9 cellular contexts compared by ENCODE assay signal in the genomic region with DNA sequence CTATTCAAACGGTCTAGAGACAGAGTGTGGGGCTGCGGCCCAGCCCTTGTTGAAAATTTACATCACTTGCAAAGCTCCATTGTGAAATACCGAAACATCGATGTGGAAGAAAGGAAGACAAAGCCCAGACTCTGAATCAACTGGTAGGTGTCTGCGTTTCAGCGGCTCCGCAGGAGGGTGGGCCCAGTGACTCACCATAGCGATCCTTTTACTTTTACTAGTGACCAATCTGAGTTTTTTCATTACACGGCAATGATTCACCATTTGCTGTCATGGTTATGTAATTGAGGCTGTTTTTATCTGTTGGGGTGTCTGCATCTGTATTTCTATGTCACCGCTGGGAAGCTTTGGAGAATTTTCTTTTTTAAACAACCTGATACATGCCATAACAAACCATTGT.
DNase-seq lines count a peak whose midpoint lies in the region; ATAC-seq, FAIRE-seq and TF ChIP-seq lines count a peak whose summit lies in the region.
"Had no signal": no experiment of that assay in that cellular context is flagged by ENCODE, and none has a peak within 500 bp of the region (broad histone marks: within the 10 kb centered on the region; RNA-seq: fewer than 3 reads in every experiment).

No MANE protein-coding gene starts in this region.

- FAIRE-seq in bronchial epithelial cell (lab: Jason Lieb, UNC) (peak; percentile 98), D721Med (lab: Jason Lieb, UNC) (no peak)

- TF ChIP-seq POLR2A in NB4 (IDR thresholded peaks at IDR 0.05; ENCODE audit: extremely low read depth, insufficient read length), result no peak

- no peak overlapping the region for H3K4me3 ChIP-seq in NB4 (ENCODE audit: low read depth, low read length)
- H3K4me3 ChIP-seq in bronchial epithelial cell (ENCODE audit: low read depth, low read length), result no peak overlapping the region

- peak; percentile 18 for DNase-seq in H4 (ENCODE audit: low spot score)
- DNase-seq in NB4 (ENCODE audit: low read depth), result peak; percentile 96
- DNase-seq in bronchial epithelial cell (ENCODE audit: low read depth), result peak; percentile 99
- DNase-seq in renal cortical epithelial cell (ENCODE audit: low read depth), result peak; percentile 81
- no peak for DNase-seq in DMS114 treated with DMSO at 0.1 percent for 48 hours (lab: John Stamatoyannopoulos, UW; ENCODE audit: unreplicated experiment)
- no peak for DNase-seq in D721Med (ENCODE audit: insufficient read length, low spot score)
- DNase-seq: naive thymus-derived CD4-positive, alpha-beta T cell had no signal

- no peak for TF ChIP-seq CTCF in NB4 (IDR thresholded peaks at IDR 0.05; ENCODE audit: low read depth, low read length)
- TF ChIP-seq CTCF in bronchial epithelial cell (IDR thresholded peaks at IDR 0.05; ENCODE audit: insufficient read depth, low read length, severe bottlenecking), result no peak
- TF ChIP-seq CTCF in D721Med (IDR thresholded peaks at IDR 0.05; ENCODE audit: insufficient read depth, missing control alignments), result no peak

- no peaks in the 10 kb centered on the region for H3K27me3 ChIP-seq in bronchial epithelial cell (ENCODE audit: control insufficient read depth, insufficient read depth, low read length)

- ATAC-seq in GM21515 (IDR thresholded peaks at IDR 0.05; ENCODE audit: unreplicated experiment) (no peak), GM19328 (IDR thresholded peaks at IDR 0.05; ENCODE audit: unreplicated experiment) (no peak)
- ATAC-seq: naive thymus-derived CD4-positive, alpha-beta T cell had no signal

- no peaks in the 10 kb centered on the region for H3K36me3 ChIP-seq in bronchial epithelial cell (ENCODE audit: control insufficient read depth, insufficient read depth, low read length)

Comparison
In these comparisons a context has a peak if more than half of its experiments do, and no peak if none do; other contexts are left out.
1. DNase-seq: peak in H4 (single experiment), NB4 (single experiment), bronchial epithelial cell (single experiment) and renal cortical epithelial cell (single experiment); none in DMS114 treated with DMSO at 0.1 percent for 48 hours (single experiment) and D721Med (single experiment).